8 cellular contexts compared by ENCODE assay signal in the genomic region with DNA sequence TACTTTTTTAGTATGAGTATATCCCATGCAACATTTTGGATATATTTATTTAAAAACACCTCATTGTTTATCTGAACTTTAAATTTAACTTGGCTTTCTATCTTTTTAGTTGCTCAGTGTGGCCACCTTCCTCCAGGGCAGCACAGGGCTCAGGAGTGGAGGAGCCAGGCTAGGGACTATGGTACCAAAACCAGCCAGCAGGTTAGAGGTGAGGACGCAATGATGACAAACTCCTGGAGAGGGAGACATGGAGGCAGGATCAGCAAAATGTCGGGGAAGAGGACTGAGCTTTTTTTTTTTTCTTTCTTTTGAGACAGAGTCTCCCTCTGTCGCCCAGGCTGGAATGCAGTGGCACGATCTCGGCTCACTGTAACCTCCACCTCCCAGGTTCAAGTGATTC. TPM values are rescaled to one million over a fixed set of nuclear protein-coding genes. Genes with fewer than 3 reads are reported as not detected.
DNase-seq lines count a peak whose midpoint lies in the region; ATAC-seq and TF ChIP-seq lines count a peak whose summit lies in the region.

No MANE protein-coding gene starts in this region.

- no peak overlapping the region for H3K4me3 Mint-ChIP-seq in T-helper 17 cell

- DNase-seq in H4 (ENCODE audit: low spot score) (peak; percentile 74), RWPE1 (ENCODE audit: low spot score) (peak; percentile 31), iPS DF 19.7 (ENCODE audit: low read depth, low spot score) (peak; percentile 73), NCI-H446 (lab: John Stamatoyannopoulos, UW) (no peak), T-helper 17 cell (no peak), psoas muscle (no peak), DMS153 treated with DMSO at 0.1 percent for 48 hours (lab: John Stamatoyannopoulos, UW; ENCODE audit: unreplicated experiment) (no peak)

- H3K36me3 Mint-ChIP-seq in T-helper 17 cell (ENCODE audit: low read depth): peaks cover 5% of the 10 kb centered on the region

- no peaks in the 10 kb centered on the region for H3K27me3 Mint-ChIP-seq in T-helper 17 cell

- no peaks in the 10 kb centered on the region for H3K9me3 ChIP-seq in T-helper 17 cell (ENCODE audit: control insufficient read depth, low read length, poor library complexity, severe bottlenecking)
- H3K9me3 ChIP-seq in psoas muscle: no peaks in the 10 kb centered on the region

- no peaks in the 10 kb centered on the region for H3K36me3 ChIP-seq in psoas muscle (ENCODE audit: insufficient read depth in 1 of 2, low read depth in 1 of 2)

- H3K4me3 ChIP-seq in psoas muscle: no peak overlapping the region

- POLR2A ChIA-PET in RWPE1 (lab: Yijun Ruan, JAX; ENCODE audit: low non-redundant PET): no interaction called here

- no peak overlapping the region for H3K27ac Mint-ChIP-seq in T-helper 17 cell

- H3K4me1 Mint-ChIP-seq in T-helper 17 cell: peaks cover 17% of the 10 kb centered on the region

- no peak overlapping the region for H3K27ac ChIP-seq in C4-2B
- H3K27ac ChIP-seq in RWPE1: no peak overlapping the region
- no peak overlapping the region for H3K27ac ChIP-seq in psoas muscle

- CTCF ChIA-PET in RWPE1 (lab: Yijun Ruan, JAX): interaction anchor here (0.5 to 1.0 kb wide), 6 partner anchors 9 to 1578 kb away, joined by 3 to 8 read pairs (median 3); no protein-coding TSS in a partner anchor

- TF ChIP-seq CTCF in C4-2B (conservative IDR thresholded peaks at IDR 0.05) (peak; percentile 30), RWPE1 (conservative IDR thresholded peaks at IDR 0.05; ENCODE audit: low read depth) (0 out of 2 replicates have a peak, but pooled peaks have one; percentile 7), psoas muscle (IDR thresholded peaks at IDR 0.05) (no peak)

- H3K4me1 ChIP-seq in psoas muscle: no peaks in the 10 kb centered on the region

- ATAC-seq in T-helper 17 cell (no peak), psoas muscle (no peak)

- intact Hi-C loops in psoas muscle (cut with DNase I): no loop called here

- no peaks in the 10 kb centered on the region for H3K27me3 ChIP-seq in psoas muscle (ENCODE audit: insufficient read depth in 3 of 3, low read length in 2 of 3)

- WGBS in psoas muscle, 3 donors: 43 to 57% (median 48%) methylated on average over 5 of the region's 5 CpGs

RNA-seq across cellular contexts. Expression of gene CALM3, which starts 29.6 kb away (rescaled TPM):
- total RNA-seq in H4 (2014; rRNA removed; shearing (Covaris generic)): 166 TPM in 2 replicates
- total RNA-seq in T-helper 17 cell (100 to 1,000 TPM; 160 to 236 TPM), psoas muscle (100 to 1,000 TPM; 142 to 192 (median 175) TPM)
- 100 to 1,000 TPM; 120 to 145 (median 124) TPM for polyA plus RNA-seq in psoas muscle

RNA-seq across cellular contexts. Expression of gene PTGIR, which starts 53.4 kb away (rescaled TPM):
- total RNA-seq in H4 (2014; rRNA removed; shearing (Covaris generic)): 0.06 and 0.08 TPM in 2 replicates
- total RNA-seq in T-helper 17 cell (10 to 100 TPM in 1 of 2 donors, under 1 TPM in 1; 0.70 to 12.5 TPM), psoas muscle (1 to 10 TPM in 3 of 4 donors, under 1 TPM in 1; 0.82 to 7.0 (median 2.3) TPM)
- polyA plus RNA-seq in psoas muscle: 1 to 10 TPM in 1 of 3 donors, under 1 TPM in 2; 0.74 to 1.2 (median 0.75) TPM

Comparison
In these comparisons a context has a peak if more than half of its experiments do, and no peak if none do; other contexts are left out.
1. DNase-seq: peak in H4 (single experiment), RWPE1 (single experiment) and iPS DF 19.7 (single experiment); none in NCI-H446 (0 of 2), T-helper 17 cell (0 of 3), psoas muscle (0 of 2) and DMS153 treated with DMSO at 0.1 percent for 48 hours (single experiment).